Comparison of ENCODE assay signal across 8 cellular contexts in genomic region chr22:27885977-27886842, GRCh38. TPM values are rescaled to one million over a fixed set of nuclear protein-coding genes. Genes with fewer than 3 reads are reported as not detected.
A peak's percentile ranks its signal among the peaks of the same experiment; 100 is the strongest.
DNase-seq lines count a peak whose midpoint lies in the region; ATAC-seq and TF ChIP-seq lines count a peak whose summit lies in the region.
"Had no signal": no experiment of that assay in that cellular context is flagged by ENCODE, and none has a peak within 500 bp of the region (broad histone marks: within the 10 kb centered on the region; RNA-seq: fewer than 3 reads in every experiment).

No MANE protein-coding gene starts in this region.

- peak overlapping the region; percentile 67 for H2AK9ac ChIP-seq in IMR-90 (replicated peaks; ENCODE audit: low read depth, low read length, poor library complexity)

- peaks cover 7 to 20% (median 10%) of the 10 kb centered on the region in 4 donors for H3K4me1 Mint-ChIP-seq in naive thymus-derived CD8-positive, alpha-beta T cell

- H3K9me1 ChIP-seq in IMR-90 (ENCODE audit: insufficient read depth, low read length): peaks cover 32% of the 10 kb centered on the region

- peak overlapping the region; percentile 42 to 86 for H4K8ac ChIP-seq in IMR-90 (ENCODE audit: low read depth in 2 of 2, low read length in 2 of 2)

- CTCF ChIA-PET in IMR-90 (lab: Yijun Ruan, JAX): interaction anchor here (0.5 to 2.0 kb wide), 8 partner anchors 13 to 557 kb away, joined by 3 to 7 read pairs (median 3); no protein-coding TSS in a partner anchor

- peaks cover 7% of the 10 kb centered on the region; the same call in 1 of the 2 replicates for H4K20me1 ChIP-seq in IMR-90 (ENCODE audit: insufficient read depth, low read length)

- H3K36me3 Mint-ChIP-seq in naive thymus-derived CD8-positive, alpha-beta T cell: peaks cover 0 to 66% (median 4%) of the 10 kb centered on the region in 3 donors

- H3K9me3 ChIP-seq in IMR-90 (ENCODE audit: control insufficient read depth, insufficient read depth, low read length) (no peaks in the 10 kb centered on the region), WERI-Rb-1 (ENCODE audit: severe bottlenecking) (no peaks in the 10 kb centered on the region), upper lobe of right lung (no peaks in the 10 kb centered on the region)

- H3K9ac ChIP-seq in IMR-90 (ENCODE audit: low read depth, low read length): peak overlapping the region; percentile 57

- POLR2A ChIA-PET in IMR-90 (lab: Charles Lee; ENCODE audit: unreplicated experiment): no interaction called here
- POLR2A ChIA-PET in naive thymus-derived CD8-positive, alpha-beta T cell (lab: Charles Lee): no interaction called here

- H3K9me3 Mint-ChIP-seq in naive thymus-derived CD8-positive, alpha-beta T cell: no peaks in the 10 kb centered on the region

- TF ChIP-seq RAD21 in IMR-90 (IDR thresholded peaks at IDR 0.05; ENCODE audit: low read length): peak; percentile 60

- whole genome bisulfite sequencing in IMR-90 (ENCODE audit: extremely low coverage in 2 of 2, insufficient read length in 1 of 2), 2 experiments: no CpG with 5 or more reads among the region's 3 CpGs

- peak overlapping the region; percentile 97 for H3K56ac ChIP-seq in IMR-90 (ENCODE audit: extremely low read depth, insufficient read depth, low read length)

- peaks cover 37 to 70% of the 10 kb centered on the region in 2 experiments for H3K79me1 ChIP-seq in IMR-90 (ENCODE audit: low read depth in 1 of 2, low read length in 2 of 2)

- peak overlapping the region; percentile 98 for H4K91ac ChIP-seq in IMR-90 (ENCODE audit: insufficient read depth, low read depth, low read length)

- dilution Hi-C loops in IMR-90 (cut with HindIII; ENCODE audit: low sequenced_read_pairs, unreplicated experiment): no loop called here

- H3K27ac ChIP-seq in IMR-90 (ENCODE audit: insufficient read depth, low read length) (peak overlapping the region; percentile 97), WERI-Rb-1 (no peak overlapping the region), upper lobe of right lung (no peak overlapping the region)

- BruUV-seq in IMR-90 (replicated peaks; lab: Mats Ljungman, UMichigan): no TSS peak

- H3K14ac ChIP-seq in IMR-90 (replicated peaks; ENCODE audit: low read depth, low read length): peak overlapping the region; percentile 97

- peak overlapping the region; percentile 99 for H2BK20ac ChIP-seq in IMR-90 (ENCODE audit: low read depth, low read length)

- no peak for TF ChIP-seq POLR2A in IMR-90 (IDR thresholded peaks at IDR 0.05; ENCODE audit: low read depth, low read length)

- H2BK120ac ChIP-seq in IMR-90 (ENCODE audit: low read depth, low read length): peak overlapping the region; percentile 98

- ATAC-seq in IMR-90 (ENCODE audit: low read depth) (peak; percentile 79), upper lobe of right lung (peak; percentile 70)
- peak in 1 of 2 donors; percentile 62 for ATAC-seq in naive thymus-derived CD8-positive, alpha-beta T cell

- TF ChIP-seq CTCF in IMR-90 (conservative IDR thresholded peaks at IDR 0.05; ENCODE audit: low read depth, low read length) (peak; percentile 74), WERI-Rb-1 (IDR thresholded peaks at IDR 0.05; ENCODE audit: low read depth, low read length) (peak; percentile 38; the same call in 1 of the 2 replicates), epithelial cell of proximal tubule (conservative IDR thresholded peaks at IDR 0.05; ENCODE audit: low read depth, low read length) (peak; percentile 79), upper lobe of right lung (IDR thresholded peaks at IDR 0.05) (peak; percentile 89)

- H4K5ac ChIP-seq in IMR-90 (ENCODE audit: low read depth, low read length): peak overlapping the region; percentile 100

- H3K4me3 ChIP-seq in IMR-90 (ENCODE audit: insufficient read depth, low read depth, low read length) (no peak overlapping the region), WERI-Rb-1 (ENCODE audit: low read depth, low read length) (no peak overlapping the region), epithelial cell of proximal tubule (ENCODE audit: low read depth, low read length) (no peak overlapping the region), upper lobe of right lung (no peak overlapping the region)

- H3K18ac ChIP-seq in IMR-90 (ENCODE audit: low read depth, low read length): peak overlapping the region; percentile 100

- H3K4ac ChIP-seq in IMR-90 (ENCODE audit: low read depth, low read length): peak overlapping the region; percentile 99

- H3K23ac ChIP-seq in IMR-90 (ENCODE audit: low read depth, low read length): peak overlapping the region; percentile 95

- H3K36me3 ChIP-seq in IMR-90 (ENCODE audit: control insufficient read depth, insufficient read depth, low read length): peaks cover 34% of the 10 kb centered on the region
- peaks cover 20% of the 10 kb centered on the region for H3K36me3 ChIP-seq in WERI-Rb-1
- peaks cover 62% of the 10 kb centered on the region for H3K36me3 ChIP-seq in upper lobe of right lung

- H3K27ac Mint-ChIP-seq in naive thymus-derived CD8-positive, alpha-beta T cell: peak overlapping the region in 2 of 10 donors; percentile 5 to 13
- H3K27ac Mint-ChIP-seq: activated naive CD8-positive, alpha-beta T cell had no signal

- H3K4me3 Mint-ChIP-seq in naive thymus-derived CD8-positive, alpha-beta T cell: no peak overlapping the region
- H3K4me3 Mint-ChIP-seq: activated naive CD8-positive, alpha-beta T cell had no signal

- peak overlapping the region; percentile 97 for H2AK5ac ChIP-seq in IMR-90 (ENCODE audit: low read depth, low read length)

- intact Hi-C loops in IMR-90 (cut with micrococcal nuclease) (loop anchor here (1.0 kb wide), 3 partner anchors 33 to 123 kb away; partner anchors contain the start of gene PITPNB), upper lobe of right lung (cut with DNase I) (loop anchor here (5.0 kb wide), 1 partner anchor 121 kb away; no protein-coding TSS in a partner anchor)

- H3K4me1 ChIP-seq in IMR-90 (ENCODE audit: control insufficient read depth, insufficient read depth, low read length): peaks cover 38% of the 10 kb centered on the region
- peaks cover 28% of the 10 kb centered on the region for H3K4me1 ChIP-seq in upper lobe of right lung

- H3K27me3 Mint-ChIP-seq in naive thymus-derived CD8-positive, alpha-beta T cell: no peaks in the 10 kb centered on the region
- H3K27me3 Mint-ChIP-seq: activated naive CD8-positive, alpha-beta T cell had no signal

- peak overlapping the region; percentile 81 for H3K4me2 ChIP-seq in IMR-90 (ENCODE audit: low read depth, low read length)

- no peaks in the 10 kb centered on the region for H3K27me3 ChIP-seq in IMR-90 (ENCODE audit: control insufficient read depth, insufficient read depth, low read length)
- no peaks in the 10 kb centered on the region for H3K27me3 ChIP-seq in WERI-Rb-1 (ENCODE audit: insufficient read depth, low read depth, severe bottlenecking)
- no peaks in the 10 kb centered on the region for H3K27me3 ChIP-seq in upper lobe of right lung

- in situ Hi-C loops in IMR-90 (cut with MboI; ENCODE audit: low sequenced_read_pairs): loop anchor here (5.0 to 10.0 kb wide), 2 partner anchors 121 to 699 kb away; no protein-coding TSS in a partner anchor

- H2BK5ac ChIP-seq in IMR-90 (ENCODE audit: low read depth, low read length, poor library complexity, severe bottlenecking): peak overlapping the region; percentile 99

- DNase-seq in ELF-1 (ENCODE audit: low read depth, low spot score): peak; percentile 22
- DNase-seq in IMR-90: peak; percentile 98
- peak; percentile 34 for DNase-seq in WERI-Rb-1
- DNase-seq in epithelial cell of proximal tubule (ENCODE audit: low read depth): no peak
- peak in 9 of 10 donors; percentile 12 to 65 (median 37) for DNase-seq in naive thymus-derived CD8-positive, alpha-beta T cell
- no peak for DNase-seq in upper lobe of right lung
- no peak for DNase-seq in Ammon's horn (ENCODE audit: low spot score)

- no peak overlapping the region for H2AFZ ChIP-seq in IMR-90 (replicated peaks; ENCODE audit: low read length, poor library complexity)

- H2BK15ac ChIP-seq in IMR-90 (ENCODE audit: low read depth, low read length): peak overlapping the region; percentile 85

TF ChIP-seq in IMR-90, 13 proteins besides CTCF, POLR2A, EP300 and RAD21:
- TF ChIP-seq FOS (IDR thresholded peaks at IDR 0.05; ENCODE audit: low read depth, low read length) (peak; percentile 88), SMC3 (IDR thresholded peaks at IDR 0.05; ENCODE audit: low read depth, low read length) (peak; percentile 72), RCOR1 (IDR thresholded peaks at IDR 0.05; ENCODE audit: insufficient replicate concordance, low read length) (peak; percentile 17), BHLHE40 (IDR thresholded peaks at IDR 0.05; ENCODE audit: low read depth, low read length) (peak; percentile 69), MAZ (IDR thresholded peaks at IDR 0.05; ENCODE audit: borderline replicate concordance, low read depth, low read length) (no peak), CEBPB (IDR thresholded peaks at IDR 0.05; ENCODE audit: low read depth, low read length) (peak; percentile 8; the same call in 1 of the 2 replicates)
- TF ChIP-seq, protein P1, sequence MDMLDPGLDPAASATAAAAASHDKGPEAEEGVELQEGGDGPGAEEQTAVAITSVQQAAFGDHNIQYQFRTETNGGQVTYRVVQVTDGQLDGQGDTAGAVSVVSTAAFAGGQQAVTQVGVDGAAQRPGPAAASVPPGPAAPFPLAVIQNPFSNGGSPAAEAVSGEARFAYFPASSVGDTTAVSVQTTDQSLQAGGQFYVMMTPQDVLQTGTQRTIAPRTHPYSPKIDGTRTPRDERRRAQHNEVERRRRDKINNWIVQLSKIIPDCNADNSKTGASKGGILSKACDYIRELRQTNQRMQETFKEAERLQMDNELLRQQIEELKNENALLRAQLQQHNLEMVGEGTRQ (IDR thresholded peaks at IDR 0.05; ENCODE audit: low read depth, low read length): no peak
TF ChIP-seq in IMR-90: peak in this region for 5.

RNA-seq across cellular contexts. Expression of gene PITPNB, which starts 32.8 kb away (rescaled TPM):
- total RNA-seq in IMR-90 (2012; rRNA removed) (19.7 and 29.2 TPM in 2 replicates), epithelial cell of proximal tubule (16.3 and 21.4 TPM in 2 replicates), upper lobe of right lung (73.8 TPM)
- polyA plus RNA-seq in IMR-90 (2012; rRNA removed): 43.3 and 54.5 TPM in 2 replicates
- polyA plus RNA-seq in IMR-90 (2012; cell fraction: cytosol; rRNA removed): 12.1 and 20.1 TPM in 2 replicates
- 9.3 and 56.7 TPM in 2 replicates for polyA plus RNA-seq in IMR-90 (2012; cell fraction: nucleus; rRNA removed; ENCODE audit: low replicate concordance)
- 10 to 100 TPM; 59.9 to 76.2 TPM for total RNA-seq in naive thymus-derived CD8-positive, alpha-beta T cell
- 10 to 100 TPM; 58.7 to 60.2 (median 59.0) TPM for polyA plus RNA-seq in naive thymus-derived CD8-positive, alpha-beta T cell

Comparison
In these comparisons a context has a peak if more than half of its experiments do, and no peak if none do; other contexts are left out.
1. DNase-seq: peak in ELF-1 (single experiment), IMR-90 (single experiment), WERI-Rb-1 (single experiment) and naive thymus-derived CD8-positive, alpha-beta T cell (9 of 10); none in epithelial cell of proximal tubule (single experiment), upper lobe of right lung (single experiment) and Ammon's horn (single experiment).
2. CTCF ChIP-seq: peak in every context shown above with its lines; median percentile 89 in upper lobe of right lung; 79 in epithelial cell of proximal tubule; 74 in IMR-90; 38 in WERI-Rb-1.